ENCODE assay signal across 22 cellular contexts in genomic region chr20:10788877-10789276, GRCh38.
"Had no signal": no experiment of that assay in that cellular context is flagged by ENCODE, and none has a peak within 500 bp of the region (broad histone marks: within the 10 kb centered on the region; RNA-seq: fewer than 3 reads in every experiment).

No MANE protein-coding gene starts in this region.

- H3K27ac ChIP-seq: breast epithelium, esophagus squamous epithelium, left lung, stomach, thyroid gland, upper lobe of right lung had no signal

- H3K4me1 ChIP-seq: breast epithelium, thyroid gland, upper lobe of right lung had no signal

- H3K4me3 ChIP-seq: breast epithelium, esophagus squamous epithelium, left lung, smooth muscle cell, stomach, thyroid gland, upper lobe of right lung had no signal

- H3K9me3 ChIP-seq: breast epithelium, esophagus squamous epithelium, left lung, stomach, thyroid gland, upper lobe of right lung had no signal

- ATAC-seq: activated CD4-positive, alpha-beta T cell treated with anti-CD3 and anti-CD28 coated beads for 36 hours; activated CD8-positive, alpha-beta memory T cell treated with anti-CD3 and anti-CD28 coated beads, Interleukin-2, amount 10 ng/mL, durations not matched to agents 7 days and 5 days; activated CD8-positive, alpha-beta T cell treated with anti-CD3 and anti-CD28 coated beads, Interleukin-2, amount 10 ng/mL, durations not matched to agents 7 days and 5 days; activated naive CD8-positive, alpha-beta T cell treated with anti-CD3 and anti-CD28 coated beads, Interleukin-2, amount 50 U/mL, for 24 hours; left lung; naive thymus-derived CD4-positive, alpha-beta T cell; stimulated activated naive B cell treated with anti-CD40 and anti-IgM and Interleukin-4, amounts not matched to agents 10 μg/mL and 1 μg/mL and 100 μg/mL, for 72 hours; upper lobe of right lung had no signal

- H3K36me3 ChIP-seq: breast epithelium, esophagus squamous epithelium, left lung, stomach, thyroid gland, upper lobe of right lung had no signal

- H3K27me3 ChIP-seq: breast epithelium, esophagus squamous epithelium, left lung, stomach, thyroid gland, upper lobe of right lung had no signal

- DNase-seq: activated CD4-positive, alpha-beta T cell treated with anti-CD3 and anti-CD28 coated beads for 36 hours; activated CD4-positive, CD25-positive, alpha-beta regulatory T cell; activated CD8-positive, alpha-beta memory T cell treated with anti-CD3 and anti-CD28 coated beads, Interleukin-2, amount 10 ng/mL, durations not matched to agents 7 days and 5 days; activated CD8-positive, alpha-beta T cell treated with anti-CD3 and anti-CD28 coated beads, Interleukin-2, amount 10 ng/mL, durations not matched to agents 7 days and 5 days; activated naive CD8-positive, alpha-beta T cell treated with anti-CD3 and anti-CD28 coated beads, Interleukin-2, amount 50 U/mL, for 24 hours; activated T-cell treated with anti-CD3 and anti-CD28 coated beads, Interleukin-2, amount 50 U/mL, for 48 hours; amygdala; dermis blood vessel endothelial cell; effector CD4-positive, alpha-beta T cell; esophagus squamous epithelium; head of caudate nucleus; left lung; naive thymus-derived CD4-positive, alpha-beta T cell; occipital lobe; posterior cingulate gyrus; stimulated activated CD4-positive, alpha-beta T cell treated with anti-CD3 and anti-CD28 coated beads, Interleukin-1b, Interleukin-23, amount 100 ng/mL, for 48 hours; stimulated activated naive B cell treated with anti-CD40 and anti-IgM and Interleukin-4, amounts not matched to agents 10 μg/mL and 1 μg/mL and 100 μg/mL, for 72 hours; stomach; upper lobe of right lung had no signal
